In genomic region chr10:119658274-119658673, GRCh38 we compare ENCODE assay signal across 1 cellular context.
TF ChIP-seq lines count a peak whose summit lies in the region.

No MANE protein-coding gene starts in this region.

TF ChIP-seq in K562, 482 proteins besides CTCF, POLR2A, EP300 and RAD21 (continued from another document and continues in another):
- TF ChIP-seq REST (CRISPR knock-in tag; IDR thresholded peaks at IDR 0.05; ENCODE audit: low read depth) (no peak), HIVEP1 (CRISPR knock-in tag; IDR thresholded peaks at IDR 0.05) (no peak), BHLHE40 (IDR thresholded peaks at IDR 0.05; ENCODE audit: low read length) (peak; percentile 79; the same call in 1 of the 2 replicates), MTA2 (IDR thresholded peaks at IDR 0.05; ENCODE audit: low read depth) (no peak), ZHX1 (conservative IDR thresholded peaks at IDR 0.05; ENCODE audit: low read length) (no peak), RB1 (IDR thresholded peaks at IDR 0.05; ENCODE audit: low read depth) (no peak), SMARCE1 (IDR thresholded peaks at IDR 0.05) (peak; percentile 61), TOE1 (IDR thresholded peaks at IDR 0.05; ENCODE audit: borderline replicate concordance) (no peak), TOE1 (CRISPR knock-in tag; IDR thresholded peaks at IDR 0.05; ENCODE audit: borderline replicate concordance, low read depth) (no peak), CTBP1 (IDR thresholded peaks at IDR 0.05; ENCODE audit: borderline replicate concordance) (no peak; the same call in 1 of the 2 replicates), FOXP1 (CRISPR knock-in tag; IDR thresholded peaks at IDR 0.05) (0 out of 2 replicates have a peak, but pooled peaks have one; percentile 36), ESRRB (CRISPR knock-in tag; IDR thresholded peaks at IDR 0.05; ENCODE audit: borderline replicate concordance) (no peak), MEF2A (IDR thresholded peaks at IDR 0.05; ENCODE audit: control insufficient read depth, low read depth, low read length) (no peak), KDM1A (IDR thresholded peaks at IDR 0.05) (no peak), ZNF174 (CRISPR knock-in tag; IDR thresholded peaks at IDR 0.05) (no peak), FOSL1 (tag; conservative IDR thresholded peaks at IDR 0.05) (peak; percentile 92), DPF2 (IDR thresholded peaks at IDR 0.05) (peak; percentile 72), C11orf30 (IDR thresholded peaks at IDR 0.05; ENCODE audit: low read depth) (peak; percentile 95), PHTF2 (CRISPR knock-in tag; IDR thresholded peaks at IDR 0.05) (no peak), ZNF561 (CRISPR knock-in tag; conservative IDR thresholded peaks at IDR 0.05) (no peak), MAFF (IDR thresholded peaks at IDR 0.05; ENCODE audit: low read length) (peak; percentile 74), PHF21A (IDR thresholded peaks at IDR 0.05; ENCODE audit: borderline replicate concordance, low read depth) (no peak), ZMIZ1 (IDR thresholded peaks at IDR 0.05; ENCODE audit: low read depth in 2 of 2, low read length in 2 of 2) (no peak), CBX1 (IDR thresholded peaks at IDR 0.05; ENCODE audit: low read depth) (no peak), TAF9B (IDR thresholded peaks at IDR 0.05; ENCODE audit: partially characterized antibody) (peak; percentile 51), ELF2 (CRISPR knock-in tag; IDR thresholded peaks at IDR 0.05) (no peak), CBX8 (IDR thresholded peaks at IDR 0.05; ENCODE audit: borderline replicate concordance, extremely low read depth, low read depth, low read length, poor library complexity, severe bottlenecking) (no peak), TBP (optimal IDR thresholded peaks at IDR 0.05; ENCODE audit: low read depth, low read length) (no peak), TGIF2 (CRISPR knock-in tag; IDR thresholded peaks at IDR 0.05) (no peak), CAMTA2 (CRISPR knock-in tag; conservative IDR thresholded peaks at IDR 0.05) (no peak), ZBTB17 (CRISPR knock-in tag; IDR thresholded peaks at IDR 0.05) (no peak), EWSR1 (IDR thresholded peaks at IDR 0.05; ENCODE audit: borderline replicate concordance, low read depth, partially characterized antibody) (no peak), SAP30 (IDR thresholded peaks at IDR 0.05; ENCODE audit: borderline replicate concordance, insufficient read depth, low read depth, low read length, poor library complexity, severe bottlenecking) (no peak), ZKSCAN1 (IDR thresholded peaks at IDR 0.05; ENCODE audit: low read depth, low read length) (no peak), PTBP1 (IDR thresholded peaks at IDR 0.05; ENCODE audit: low read depth, low read length) (no peak), STAT6 (CRISPR knock-in tag; IDR thresholded peaks at IDR 0.05) (no peak), BCOR (IDR thresholded peaks at IDR 0.05) (no peak), ILK (tag; IDR thresholded peaks at IDR 0.05; ENCODE audit: borderline replicate concordance, low read depth) (no peak), AFF4 (CRISPR knock-in tag; IDR thresholded peaks at IDR 0.05) (no peak), ATF7 (IDR thresholded peaks at IDR 0.05) (no peak), PRMT5 (CRISPR knock-in tag; IDR thresholded peaks at IDR 0.05) (no peak), ZFP91 (CRISPR knock-in tag; IDR thresholded peaks at IDR 0.05) (no peak), ESRRA (IDR thresholded peaks at IDR 0.05; ENCODE audit: borderline replicate concordance, low read depth) (no peak), CBFA2T3 (IDR thresholded peaks at IDR 0.05) (peak; percentile 21; the same call in 1 of the 2 replicates), HDAC3 (IDR thresholded peaks at IDR 0.05; ENCODE audit: borderline replicate concordance, partially characterized antibody) (no peak), TFAP4 (CRISPR knock-in tag; IDR thresholded peaks at IDR 0.05; ENCODE audit: borderline replicate concordance) (peak; percentile 49; the same call in 1 of the 2 replicates), ZNF551 (CRISPR knock-in tag; IDR thresholded peaks at IDR 0.05) (no peak), L3MBTL2 (IDR thresholded peaks at IDR 0.05) (no peak), NR2C2 (CRISPR knock-in tag; IDR thresholded peaks at IDR 0.05) (no peak), NR2C2 (tag; IDR thresholded peaks at IDR 0.05) (peak; percentile 25; the same call in 1 of the 2 replicates), RUNX1 (IDR thresholded peaks at IDR 0.05; ENCODE audit: low read depth) (no peak)
